In the genomic region with DNA sequence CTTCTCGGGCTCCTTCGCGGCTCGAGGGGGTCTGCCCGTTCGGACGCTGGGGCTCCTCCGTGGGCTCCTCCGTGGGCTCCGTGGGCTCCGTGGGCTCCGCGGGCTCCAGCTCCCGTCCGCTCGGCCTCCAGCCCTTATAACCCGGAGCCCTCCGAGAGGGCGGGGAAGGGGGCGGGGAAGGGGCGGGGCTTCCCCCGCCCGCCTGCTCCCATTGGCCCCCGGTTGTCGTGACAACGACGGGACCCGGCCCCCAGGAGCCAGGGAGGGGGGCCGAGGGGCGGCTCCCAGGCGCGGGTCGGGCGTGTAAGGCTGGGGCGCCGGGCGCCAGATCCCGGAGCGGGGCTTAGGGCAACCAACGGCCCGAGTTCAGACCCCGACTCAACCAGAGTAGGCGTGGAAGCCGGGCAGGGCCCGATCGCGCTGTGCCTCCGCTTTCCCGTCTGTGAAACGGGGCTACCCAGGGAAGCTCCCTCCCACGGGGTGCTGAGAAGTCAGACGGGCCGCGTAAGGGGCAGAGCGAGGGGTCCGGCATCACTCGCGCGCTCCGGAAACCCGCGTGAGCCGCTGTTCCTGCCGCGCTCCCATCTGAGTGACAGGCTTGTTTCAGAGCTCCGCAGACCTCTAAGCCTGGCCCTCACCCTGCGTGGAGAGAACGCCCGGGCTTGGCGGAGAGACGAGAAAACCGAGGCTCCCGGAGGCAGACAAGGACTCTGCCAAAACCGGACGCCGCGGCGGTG, we compare ENCODE assay signal across 8 cellular contexts. TPM values are rescaled to one million over a fixed set of nuclear protein-coding genes. Genes with fewer than 3 reads are reported as not detected.
DNase-seq lines count a peak whose midpoint lies in the region; ATAC-seq, FAIRE-seq and TF ChIP-seq lines count a peak whose summit lies in the region.

A gene (minus strand): TSS at position 111 of the 737 bp plus-strand sequence. CDS start 119 bp downstream, outside the sequence.

- intact Hi-C loops in GM12878 (cut with micrococcal nuclease; ENCODE audit: unreplicated experiment), result no loop called here
- intact Hi-C loops in vagina (cut with DNase I), result no loop called here

- H4K20me1 ChIP-seq in GM12878 (ENCODE audit: control insufficient read depth, insufficient read depth), result no peaks in the 10 kb centered on the region

- POLR2A ChIA-PET in GM12878 (lab: Charles Lee), result no interaction called here

- SMC1A ChIA-PET in GM12878 (lab: Charles Lee; ENCODE audit: uncharacterized antibody, unreplicated experiment), result no interaction called here

- no peak for FAIRE-seq in GM12878 (lab: Jason Lieb, UNC)

- in situ Hi-C loops in KBM-7 (cut with MboI; ENCODE audit: low pct_unique_long_range_greater_than_20kb, low sequenced_read_pairs) (no loop called here), GM12878 (cut with MboI) (no loop called here)

- peak; percentile 66 for DNase-seq in KBM-7
- peak; percentile 61 for DNase-seq in UCSD-AML1 (lab: John Stamatoyannopoulos, UW; ENCODE audit: unreplicated experiment)
- no peak for DNase-seq in GM12878 (ENCODE audit: low read depth, low spot score)
- peak; percentile 20 to 91 (median 78) for DNase-seq in hypothalamus (lab: John Stamatoyannopoulos, UW)
- DNase-seq in retinal pigment epithelial cell (ENCODE audit: low read depth), result no peak
- no peak for DNase-seq in vagina (ENCODE audit: extremely low spot score in 2 of 2)

- peak within 1 kb of the TSS; percentile 71 for H3K4me2 ChIP-seq in GM12878 (ENCODE audit: control insufficient read depth, insufficient read depth)

- H3K36me3 ChIP-seq in GM12878 (ENCODE audit: control insufficient read depth in 2 of 2, insufficient read depth in 2 of 2, low read length in 1 of 2) (no peaks in the 10 kb centered on the region), vagina (no peaks in the 10 kb centered on the region)

- no peak for TF ChIP-seq CTCF in C4-2B (conservative IDR thresholded peaks at IDR 0.05)
- TF ChIP-seq CTCF in GM12878 (IDR thresholded peaks at IDR 0.05 in 2 of 3, conservative IDR thresholded peaks at IDR 0.05 in 1 of 3; ENCODE audit: control insufficient read depth in 2 of 3, extremely low read depth in 1 of 3, insufficient read depth in 1 of 3, low read depth in 3 of 3, low read length in 3 of 3), result no peak
- no peak for TF ChIP-seq CTCF in retinal pigment epithelial cell (conservative IDR thresholded peaks at IDR 0.05; ENCODE audit: low read depth, low read length)
- no peak for TF ChIP-seq CTCF in vagina (IDR thresholded peaks at IDR 0.05)

- H2AFZ ChIP-seq in GM12878 (ENCODE audit: control insufficient read depth, low read depth, low read length), result peak within 1 kb of the TSS; percentile 63

- TF ChIP-seq POLR2A in GM12878 (IDR thresholded peaks at IDR 0.05; ENCODE audit: low read depth, low read length) (no peak), vagina (IDR thresholded peaks at IDR 0.05) (peak in 1 of 2 donors; percentile 82)

- H3K79me2 ChIP-seq in GM12878 (ENCODE audit: control insufficient read depth, insufficient read depth, low read length), result no peaks in the 10 kb centered on the region

- peak within 1 kb of the TSS; percentile 50; the same call in 1 of the 2 replicates for H3K4me3 ChIP-seq in GM12878
- peak within 1 kb of the TSS; percentile 72 for H3K4me3 ChIP-seq in retinal pigment epithelial cell (ENCODE audit: low read length)
- H3K4me3 ChIP-seq in vagina, result peak within 1 kb of the TSS; percentile 58 to 97

- H3K27ac ChIP-seq in C4-2B (peak within 1 kb of the TSS; percentile 9; the same call in 1 of the 2 replicates), GM12878 (ENCODE audit: control insufficient read depth, insufficient read depth) (no peak within 1 kb of the TSS), vagina (peak within 1 kb of the TSS; percentile 78)

- peaks cover 9 to 12% of the 10 kb centered on the region in 2 experiments; a peak in 3 of 4 replicates for H3K27me3 ChIP-seq in GM12878 (replicated peaks in 1 of 2; ENCODE audit: control insufficient read depth in 2 of 2, insufficient read depth in 2 of 2, low read length in 1 of 2)
- no peaks in the 10 kb centered on the region for H3K27me3 ChIP-seq in vagina

- RAD21 ChIA-PET in GM12878 (lab: Charles Lee; ENCODE audit: unreplicated experiment), result no interaction called here

- TF ChIP-seq EP300 in GM12878 (IDR thresholded peaks at IDR 0.05; ENCODE audit: borderline replicate concordance in 1 of 2, control insufficient read depth in 1 of 2, low read depth in 2 of 2, low read length in 2 of 2), result no peak

- no peak within 1 kb of the TSS for H3K9ac ChIP-seq in GM12878 (ENCODE audit: control insufficient read depth, insufficient read depth, low read length)

- ATAC-seq in GM21423 (IDR thresholded peaks at IDR 0.05; ENCODE audit: unreplicated experiment), result peak; percentile 69
- ATAC-seq in GM12878, result peak; percentile 70

- H3K4me1 ChIP-seq in GM12878 (ENCODE audit: control insufficient read depth, insufficient read depth, low read length) (no peaks in the 10 kb centered on the region), vagina (peaks cover 22% of the 10 kb centered on the region)

- CTCF ChIA-PET in GM12878 (lab: Yijun Ruan, JAX), result no interaction called here

- no peak for TF ChIP-seq RAD21 in GM12878 (IDR thresholded peaks at IDR 0.05; ENCODE audit: insufficient read depth, low read depth, low read length)

- H3K9me3 ChIP-seq in GM12878 (replicated peaks; ENCODE audit: control insufficient read depth, insufficient read depth, low read length), result no peaks in the 10 kb centered on the region
- no peaks in the 10 kb centered on the region for H3K9me3 ChIP-seq in vagina

- 2% methylated on average over 30 of the region's 78 CpGs for WGBS in GM12878 (ENCODE audit: insufficient coverage, insufficient replicate concordance, low lambda C conversion rate, missing lambda C conversion rate)

- BruUV-seq in GM12878 (replicated peaks; lab: Mats Ljungman, UMichigan), result no TSS peak

TF ChIP-seq in GM12878, 131 proteins besides CTCF, POLR2A, EP300 and RAD21:
- TF ChIP-seq, protein P1, sequence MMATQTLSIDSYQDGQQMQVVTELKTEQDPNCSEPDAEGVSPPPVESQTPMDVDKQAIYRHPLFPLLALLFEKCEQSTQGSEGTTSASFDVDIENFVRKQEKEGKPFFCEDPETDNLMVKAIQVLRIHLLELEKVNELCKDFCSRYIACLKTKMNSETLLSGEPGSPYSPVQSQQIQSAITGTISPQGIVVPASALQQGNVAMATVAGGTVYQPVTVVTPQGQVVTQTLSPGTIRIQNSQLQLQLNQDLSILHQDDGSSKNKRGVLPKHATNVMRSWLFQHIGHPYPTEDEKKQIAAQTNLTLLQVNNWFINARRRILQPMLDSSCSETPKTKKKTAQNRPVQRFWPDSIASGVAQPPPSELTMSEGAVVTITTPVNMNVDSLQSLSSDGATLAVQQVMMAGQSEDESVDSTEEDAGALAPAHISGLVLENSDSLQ (IDR thresholded peaks at IDR 0.05), result peak; percentile 80
- TF ChIP-seq, protein P2, sequence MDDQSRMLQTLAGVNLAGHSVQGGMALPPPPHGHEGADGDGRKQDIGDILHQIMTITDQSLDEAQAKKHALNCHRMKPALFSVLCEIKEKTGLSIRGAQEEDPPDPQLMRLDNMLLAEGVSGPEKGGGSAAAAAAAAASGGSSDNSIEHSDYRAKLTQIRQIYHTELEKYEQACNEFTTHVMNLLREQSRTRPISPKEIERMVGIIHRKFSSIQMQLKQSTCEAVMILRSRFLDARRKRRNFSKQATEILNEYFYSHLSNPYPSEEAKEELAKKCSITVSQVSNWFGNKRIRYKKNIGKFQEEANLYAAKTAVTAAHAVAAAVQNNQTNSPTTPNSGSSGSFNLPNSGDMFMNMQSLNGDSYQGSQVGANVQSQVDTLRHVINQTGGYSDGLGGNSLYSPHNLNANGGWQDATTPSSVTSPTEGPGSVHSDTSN (IDR thresholded peaks at IDR 0.05; ENCODE audit: insufficient replicate concordance, low read depth, low read length), result peak; percentile 46
- TF ChIP-seq SRF (IDR thresholded peaks at IDR 0.05; ENCODE audit: low read depth in 2 of 2, low read length in 2 of 2) (no peak), SUZ12 (IDR thresholded peaks at IDR 0.05; ENCODE audit: unreplicated experiment) (peak; percentile 46), SIX5 (IDR thresholded peaks at IDR 0.05; ENCODE audit: low read depth, low read length, severe bottlenecking) (no peak)

RNA-seq across cellular contexts. Expression of the gene that starts here (rescaled TPM):
- total RNA-seq in GM12878 (2013; cell fraction: nucleolus; rRNA removed), result 0.44 TPM in 1 of 2 replicates, not detected in the other
- 0.05 TPM in 1 of 2 replicates, not detected in the other for total RNA-seq in GM12878 (2014; rRNA removed)
- 0.09 TPM in 1 of 2 replicates, not detected in the other for total RNA-seq in GM12878 (2014; rRNA removed; fragmentation: Illumina TruSeq; extraction: Trizol)
- 0.13 and 0.33 TPM in 2 replicates for total RNA-seq in GM12878 (2021)
- polyA plus RNA-seq in GM12878 (2011; ENCODE audit: low read depth), result 0.26 TPM
- 0.11 and 0.14 TPM in 2 replicates for polyA plus RNA-seq in GM12878 (2011; rRNA removed)
- polyA plus RNA-seq in GM12878 (2011; cell fraction: cytosol; rRNA removed), result 0.06 and 0.08 TPM in 2 replicates
- polyA plus RNA-seq in GM12878 (2011; cell fraction: nucleus; rRNA removed), result 0.26 and 0.43 TPM in 2 replicates
- 0.27 and 1.1 TPM in 2 replicates for polyA plus RNA-seq in GM12878 (2012)
- 0.12 TPM in 1 of 2 replicates, not detected in the other for polyA plus RNA-seq in GM12878 (2014; fragmentation: Illumina TruSeq; extraction: Trizol)
- polyA plus RNA-seq in GM12878 (2014; fragmentation: Nextera tagmentation; extraction: Ambion mirVana), result under 1 TPM in 1 of 2 experiments, not detected in 1; 0.05 TPM
- 0.03 TPM in 1 of 2 replicates, not detected in the other for polyA plus RNA-seq in GM12878 (2014; rRNA removed)
- polyA plus RNA-seq in GM12878 (2016; fragmentation: Nextera tagmentation; extraction: Ambion mirVana), result under 1 TPM in 1 of 2 experiments, not detected in 1; 0.19 TPM
- polyA minus RNA-seq in GM12878 (2011; rRNA and poly(A)+ RNA removed), result 0.07 TPM in 1 of 2 replicates, not detected in the other
- not detected in 2 replicates for polyA minus RNA-seq in GM12878 (2011; cell fraction: cytosol; rRNA and poly(A)+ RNA removed)
- not detected in 2 replicates for polyA minus RNA-seq in GM12878 (2011; cell fraction: nucleus; rRNA and poly(A)+ RNA removed)
- total RNA-seq in vagina, result 47.9 TPM

Comparison
In these comparisons a context has a peak if more than half of its experiments do, and no peak if none do; other contexts are left out.
1. RNA of the gene that starts here (total RNA-seq): 47.9 TPM in vagina (single experiment); 0.05 to 0.44 TPM in GM12878; every median in the first group is over 10 times any median in the second.
2. DNase-seq: peak in KBM-7 (single experiment), UCSD-AML1 (single experiment) and hypothalamus (51 of 51); none in GM12878 (single experiment), retinal pigment epithelial cell (single experiment) and vagina (0 of 2).
3. Peak in every context shown above with its lines, with median percentiles within 50 percentile points of each other: H3K4me3 ChIP-seq.